1 cellular context compared by ENCODE assay signal in the genomic region with DNA sequence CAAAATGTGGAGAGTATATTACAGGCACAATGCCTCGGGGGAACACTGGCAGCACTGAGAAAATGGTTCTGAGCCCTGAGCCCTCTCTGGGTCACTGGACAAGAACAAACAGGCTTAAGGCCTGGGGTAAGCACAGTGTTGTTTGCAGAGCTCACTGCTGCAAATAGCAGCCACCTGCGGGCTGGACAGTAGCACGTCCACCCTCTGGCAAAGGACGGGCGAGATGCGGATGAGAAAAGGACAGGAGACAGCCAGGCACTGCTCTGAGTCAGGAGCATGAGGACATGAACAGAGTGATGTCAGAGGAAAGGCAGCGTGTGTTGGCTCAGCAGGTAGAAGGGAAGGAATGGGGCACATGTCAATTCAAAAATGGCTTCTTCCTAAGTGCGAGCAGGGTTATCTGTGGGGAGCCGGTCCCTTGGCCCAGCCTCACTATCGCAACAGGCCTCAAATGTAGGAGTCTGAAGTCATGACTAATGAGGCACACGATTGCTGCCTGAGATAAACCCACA.
A peak's percentile ranks its signal among the peaks of the same experiment; 100 is the strongest.
TF ChIP-seq lines count a peak whose summit lies in the region.

No MANE protein-coding gene starts in this region.

TF ChIP-seq in HepG2, 621 proteins besides CTCF, POLR2A, EP300 and RAD21 (continued from another document and continues in another):
- TF ChIP-seq, protein P1, sequence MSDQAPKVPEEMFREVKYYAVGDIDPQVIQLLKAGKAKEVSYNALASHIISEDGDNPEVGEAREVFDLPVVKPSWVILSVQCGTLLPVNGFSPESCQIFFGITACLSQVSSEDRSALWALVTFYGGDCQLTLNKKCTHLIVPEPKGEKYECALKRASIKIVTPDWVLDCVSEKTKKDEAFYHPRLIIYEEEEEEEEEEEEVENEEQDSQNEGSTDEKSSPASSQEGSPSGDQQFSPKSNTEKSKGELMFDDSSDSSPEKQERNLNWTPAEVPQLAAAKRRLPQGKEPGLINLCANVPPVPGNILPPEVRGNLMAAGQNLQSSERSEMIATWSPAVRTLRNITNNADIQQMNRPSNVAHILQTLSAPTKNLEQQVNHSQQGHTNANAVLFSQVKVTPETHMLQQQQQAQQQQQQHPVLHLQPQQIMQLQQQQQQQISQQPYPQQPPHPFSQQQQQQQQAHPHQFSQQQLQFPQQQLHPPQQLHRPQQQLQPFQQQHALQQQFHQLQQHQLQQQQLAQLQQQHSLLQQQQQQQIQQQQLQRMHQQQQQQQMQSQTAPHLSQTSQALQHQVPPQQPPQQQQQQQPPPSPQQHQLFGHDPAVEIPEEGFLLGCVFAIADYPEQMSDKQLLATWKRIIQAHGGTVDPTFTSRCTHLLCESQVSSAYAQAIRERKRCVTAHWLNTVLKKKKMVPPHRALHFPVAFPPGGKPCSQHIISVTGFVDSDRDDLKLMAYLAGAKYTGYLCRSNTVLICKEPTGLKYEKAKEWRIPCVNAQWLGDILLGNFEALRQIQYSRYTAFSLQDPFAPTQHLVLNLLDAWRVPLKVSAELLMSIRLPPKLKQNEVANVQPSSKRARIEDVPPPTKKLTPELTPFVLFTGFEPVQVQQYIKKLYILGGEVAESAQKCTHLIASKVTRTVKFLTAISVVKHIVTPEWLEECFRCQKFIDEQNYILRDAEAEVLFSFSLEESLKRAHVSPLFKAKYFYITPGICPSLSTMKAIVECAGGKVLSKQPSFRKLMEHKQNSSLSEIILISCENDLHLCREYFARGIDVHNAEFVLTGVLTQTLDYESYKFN (CRISPR knock-in tag; conservative IDR thresholded peaks at IDR 0.05) = peak; percentile 86
- TF ChIP-seq ZNF724P (CRISPR knock-in tag; IDR thresholded peaks at IDR 0.05; ENCODE audit: borderline replicate concordance) (peak; percentile 65; the same call in 1 of the 2 replicates), ZNF841 (CRISPR knock-in tag; IDR thresholded peaks at IDR 0.05; ENCODE audit: borderline replicate concordance) (no peak), AKAP8 (CRISPR knock-in tag; IDR thresholded peaks at IDR 0.05) (peak; percentile 83; the same call in 1 of the 2 replicates), HOXA7 (CRISPR knock-in tag; IDR thresholded peaks at IDR 0.05) (no peak), ZNF589 (CRISPR knock-in tag; conservative IDR thresholded peaks at IDR 0.05) (peak; percentile 76; the same call in 1 of the 2 replicates), ELF1 (CRISPR knock-in tag; IDR thresholded peaks at IDR 0.05) (peak; percentile 38; the same call in 1 of the 2 replicates), ZFX (CRISPR knock-in tag; IDR thresholded peaks at IDR 0.05; ENCODE audit: low read depth) (peak; percentile 87), SP4 (CRISPR knock-in tag; IDR thresholded peaks at IDR 0.05) (peak; percentile 59; the same call in 1 of the 2 replicates), SOX13 (IDR thresholded peaks at IDR 0.05) (no peak), SOX13 (CRISPR knock-in tag; conservative IDR thresholded peaks at IDR 0.05 in 1 of 2, IDR thresholded peaks at IDR 0.05 in 1 of 2) (peak in 1 of 2 experiments; percentile 84; a peak in 2 of 4 replicates), ISL2 (CRISPR knock-in tag; IDR thresholded peaks at IDR 0.05) (peak; percentile 60; the same call in 1 of the 2 replicates), MYC (CRISPR knock-in tag; IDR thresholded peaks at IDR 0.05; ENCODE audit: borderline replicate concordance) (peak; percentile 79), ZNF3 (CRISPR knock-in tag; IDR thresholded peaks at IDR 0.05) (no peak), ZNF629 (CRISPR knock-in tag; conservative IDR thresholded peaks at IDR 0.05) (0 out of 2 replicates have a peak, but pooled peaks have one; percentile 30), CEBPG (CRISPR knock-in tag; IDR thresholded peaks at IDR 0.05) (0 out of 2 replicates have a peak, but pooled peaks have one; percentile 58), MTA1 (CRISPR knock-in tag; IDR thresholded peaks at IDR 0.05; ENCODE audit: borderline replicate concordance) (peak; percentile 73; the same call in 1 of the 2 replicates), JUND (CRISPR knock-in tag; IDR thresholded peaks at IDR 0.05) (peak; percentile 58; the same call in 1 of the 2 replicates), MTA3 (CRISPR knock-in tag; IDR thresholded peaks at IDR 0.05) (no peak), ZNF253 (CRISPR knock-in tag; IDR thresholded peaks at IDR 0.05; ENCODE audit: borderline replicate concordance) (no peak), ZBTB42 (CRISPR knock-in tag; IDR thresholded peaks at IDR 0.05) (no peak), ZMAT3 (CRISPR knock-in tag; conservative IDR thresholded peaks at IDR 0.05) (peak; percentile 64; the same call in 1 of the 2 replicates), HNF4A (CRISPR knock-in tag; IDR thresholded peaks at IDR 0.05) (peak; percentile 40), SYNCRIP (IDR thresholded peaks at IDR 0.05; ENCODE audit: insufficient read depth, low read depth, low read length) (no peak), RFXAP (CRISPR knock-in tag; IDR thresholded peaks at IDR 0.05; ENCODE audit: borderline replicate concordance) (peak; percentile 63; the same call in 1 of the 2 replicates), HCFC1 (IDR thresholded peaks at IDR 0.05; ENCODE audit: low read depth, low read length) (no peak), ZNF557 (CRISPR knock-in tag; IDR thresholded peaks at IDR 0.05) (peak; percentile 74; the same call in 1 of the 2 replicates), PRPF4 (IDR thresholded peaks at IDR 0.05; ENCODE audit: low read depth, low read length, poor library complexity, severe bottlenecking) (no peak), PPARG (CRISPR knock-in tag; conservative IDR thresholded peaks at IDR 0.05) (peak; percentile 52; the same call in 1 of the 2 replicates)
- TF ChIP-seq, protein P2, sequence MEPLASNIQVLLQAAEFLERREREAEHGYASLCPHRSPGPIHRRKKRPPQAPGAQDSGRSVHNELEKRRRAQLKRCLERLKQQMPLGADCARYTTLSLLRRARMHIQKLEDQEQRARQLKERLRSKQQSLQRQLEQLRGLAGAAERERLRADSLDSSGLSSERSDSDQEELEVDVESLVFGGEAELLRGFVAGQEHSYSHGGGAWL (CRISPR knock-in tag; IDR thresholded peaks at IDR 0.05) = no peak; the same call in 1 of the 2 replicates
- TF ChIP-seq, protein P3, sequence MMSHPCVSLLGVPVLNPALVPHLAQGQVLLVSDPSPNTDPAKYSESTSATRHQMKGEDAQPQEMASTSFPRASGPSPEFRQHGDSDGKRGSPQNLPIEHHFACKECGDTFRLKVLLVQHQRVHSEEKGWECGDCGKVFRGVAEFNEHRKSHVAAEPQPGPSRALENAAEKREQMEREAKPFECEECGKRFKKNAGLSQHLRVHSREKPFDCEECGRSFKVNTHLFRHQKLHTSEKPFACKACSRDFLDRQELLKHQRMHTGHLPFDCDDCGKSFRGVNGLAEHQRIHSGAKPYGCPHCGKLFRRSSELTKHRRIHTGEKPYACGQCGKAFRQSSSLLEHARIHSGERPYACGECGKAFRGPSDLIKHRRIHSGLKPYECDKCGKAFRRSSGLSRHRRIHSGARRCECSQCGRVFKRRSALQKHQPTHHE (CRISPR knock-in tag; IDR thresholded peaks at IDR 0.05; ENCODE audit: borderline replicate concordance) = 0 out of 2 replicates have a peak, but pooled peaks have one; percentile 57
- TF ChIP-seq, protein P4, sequence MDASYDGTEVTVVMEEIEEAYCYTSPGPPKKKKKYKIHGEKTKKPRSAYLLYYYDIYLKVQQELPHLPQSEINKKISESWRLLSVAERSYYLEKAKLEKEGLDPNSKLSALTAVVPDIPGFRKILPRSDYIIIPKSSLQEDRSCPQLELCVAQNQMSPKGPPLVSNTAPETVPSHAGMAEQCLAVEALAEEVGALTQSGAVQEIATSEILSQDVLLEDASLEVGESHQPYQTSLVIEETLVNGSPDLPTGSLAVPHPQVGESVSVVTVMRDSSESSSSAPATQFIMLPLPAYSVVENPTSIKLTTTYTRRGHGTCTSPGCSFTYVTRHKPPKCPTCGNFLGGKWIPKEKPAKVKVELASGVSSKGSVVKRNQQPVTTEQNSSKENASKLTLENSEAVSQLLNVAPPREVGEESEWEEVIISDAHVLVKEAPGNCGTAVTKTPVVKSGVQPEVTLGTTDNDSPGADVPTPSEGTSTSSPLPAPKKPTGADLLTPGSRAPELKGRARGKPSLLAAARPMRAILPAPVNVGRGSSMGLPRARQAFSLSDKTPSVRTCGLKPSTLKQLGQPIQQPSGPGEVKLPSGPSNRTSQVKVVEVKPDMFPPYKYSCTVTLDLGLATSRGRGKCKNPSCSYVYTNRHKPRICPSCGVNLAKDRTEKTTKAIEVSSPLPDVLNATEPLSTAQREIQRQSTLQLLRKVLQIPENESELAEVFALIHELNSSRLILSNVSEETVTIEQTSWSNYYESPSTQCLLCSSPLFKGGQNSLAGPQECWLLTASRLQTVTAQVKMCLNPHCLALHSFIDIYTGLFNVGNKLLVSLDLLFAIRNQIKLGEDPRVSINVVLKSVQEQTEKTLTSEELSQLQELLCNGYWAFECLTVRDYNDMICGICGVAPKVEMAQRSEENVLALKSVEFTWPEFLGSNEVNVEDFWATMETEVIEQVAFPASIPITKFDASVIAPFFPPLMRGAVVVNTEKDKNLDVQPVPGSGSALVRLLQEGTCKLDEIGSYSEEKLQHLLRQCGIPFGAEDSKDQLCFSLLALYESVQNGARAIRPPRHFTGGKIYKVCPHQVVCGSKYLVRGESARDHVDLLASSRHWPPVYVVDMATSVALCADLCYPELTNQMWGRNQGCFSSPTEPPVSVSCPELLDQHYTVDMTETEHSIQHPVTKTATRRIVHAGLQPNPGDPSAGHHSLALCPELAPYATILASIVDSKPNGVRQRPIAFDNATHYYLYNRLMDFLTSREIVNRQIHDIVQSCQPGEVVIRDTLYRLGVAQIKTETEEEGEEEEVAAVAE (CRISPR knock-in tag; IDR thresholded peaks at IDR 0.05; ENCODE audit: borderline replicate concordance) = peak; percentile 57; the same call in 1 of the 2 replicates
- TF ChIP-seq, protein P5, sequence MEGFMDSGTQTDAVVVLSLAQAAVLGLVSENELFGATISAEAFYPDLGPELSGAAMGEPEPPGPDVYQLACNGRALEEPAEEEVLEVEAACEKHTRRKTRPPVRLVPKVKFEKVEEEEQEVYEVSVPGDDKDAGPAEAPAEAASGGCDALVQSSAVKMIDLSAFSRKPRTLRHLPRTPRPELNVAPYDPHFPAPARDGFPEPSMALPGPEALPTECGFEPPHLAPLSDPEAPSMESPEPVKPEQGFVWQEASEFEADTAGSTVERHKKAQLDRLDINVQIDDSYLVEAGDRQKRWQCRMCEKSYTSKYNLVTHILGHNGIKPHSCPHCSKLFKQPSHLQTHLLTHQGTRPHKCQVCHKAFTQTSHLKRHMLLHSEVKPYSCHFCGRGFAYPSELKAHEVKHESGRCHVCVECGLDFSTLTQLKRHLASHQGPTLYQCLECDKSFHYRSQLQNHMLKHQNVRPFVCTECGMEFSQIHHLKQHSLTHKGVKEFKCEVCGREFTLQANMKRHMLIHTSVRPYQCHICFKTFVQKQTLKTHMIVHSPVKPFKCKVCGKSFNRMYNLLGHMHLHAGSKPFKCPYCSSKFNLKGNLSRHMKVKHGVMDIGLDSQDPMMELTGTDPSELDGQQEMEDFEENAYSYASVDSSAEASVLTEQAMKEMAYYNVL (CRISPR knock-in tag; IDR thresholded peaks at IDR 0.05; ENCODE audit: borderline replicate concordance) = peak; percentile 61; the same call in 1 of the 2 replicates
- TF ChIP-seq, protein P6, sequence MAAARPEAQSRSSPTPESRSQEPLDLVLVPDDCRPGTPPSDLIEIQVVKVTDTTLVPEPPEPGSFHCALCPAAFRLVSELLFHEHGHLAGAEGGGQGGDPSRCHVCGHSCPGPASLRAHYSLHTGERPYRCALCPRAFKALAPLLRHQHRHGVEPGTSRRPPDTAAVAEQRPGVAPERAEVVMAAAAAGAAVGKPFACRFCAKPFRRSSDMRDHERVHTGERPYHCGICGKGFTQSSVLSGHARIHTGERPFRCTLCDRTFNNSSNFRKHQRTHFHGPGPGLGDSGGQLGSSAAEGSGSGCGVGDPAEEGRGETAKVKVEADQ (CRISPR knock-in tag; IDR thresholded peaks at IDR 0.05; ENCODE audit: borderline replicate concordance) = peak; percentile 70; the same call in 1 of the 2 replicates
- TF ChIP-seq, protein P7, sequence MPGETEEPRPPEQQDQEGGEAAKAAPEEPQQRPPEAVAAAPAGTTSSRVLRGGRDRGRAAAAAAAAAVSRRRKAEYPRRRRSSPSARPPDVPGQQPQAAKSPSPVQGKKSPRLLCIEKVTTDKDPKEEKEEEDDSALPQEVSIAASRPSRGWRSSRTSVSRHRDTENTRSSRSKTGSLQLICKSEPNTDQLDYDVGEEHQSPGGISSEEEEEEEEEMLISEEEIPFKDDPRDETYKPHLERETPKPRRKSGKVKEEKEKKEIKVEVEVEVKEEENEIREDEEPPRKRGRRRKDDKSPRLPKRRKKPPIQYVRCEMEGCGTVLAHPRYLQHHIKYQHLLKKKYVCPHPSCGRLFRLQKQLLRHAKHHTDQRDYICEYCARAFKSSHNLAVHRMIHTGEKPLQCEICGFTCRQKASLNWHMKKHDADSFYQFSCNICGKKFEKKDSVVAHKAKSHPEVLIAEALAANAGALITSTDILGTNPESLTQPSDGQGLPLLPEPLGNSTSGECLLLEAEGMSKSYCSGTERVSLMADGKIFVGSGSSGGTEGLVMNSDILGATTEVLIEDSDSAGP (CRISPR knock-in tag; IDR thresholded peaks at IDR 0.05; ENCODE audit: borderline replicate concordance) = peak; percentile 48
- TF ChIP-seq, protein P8, sequence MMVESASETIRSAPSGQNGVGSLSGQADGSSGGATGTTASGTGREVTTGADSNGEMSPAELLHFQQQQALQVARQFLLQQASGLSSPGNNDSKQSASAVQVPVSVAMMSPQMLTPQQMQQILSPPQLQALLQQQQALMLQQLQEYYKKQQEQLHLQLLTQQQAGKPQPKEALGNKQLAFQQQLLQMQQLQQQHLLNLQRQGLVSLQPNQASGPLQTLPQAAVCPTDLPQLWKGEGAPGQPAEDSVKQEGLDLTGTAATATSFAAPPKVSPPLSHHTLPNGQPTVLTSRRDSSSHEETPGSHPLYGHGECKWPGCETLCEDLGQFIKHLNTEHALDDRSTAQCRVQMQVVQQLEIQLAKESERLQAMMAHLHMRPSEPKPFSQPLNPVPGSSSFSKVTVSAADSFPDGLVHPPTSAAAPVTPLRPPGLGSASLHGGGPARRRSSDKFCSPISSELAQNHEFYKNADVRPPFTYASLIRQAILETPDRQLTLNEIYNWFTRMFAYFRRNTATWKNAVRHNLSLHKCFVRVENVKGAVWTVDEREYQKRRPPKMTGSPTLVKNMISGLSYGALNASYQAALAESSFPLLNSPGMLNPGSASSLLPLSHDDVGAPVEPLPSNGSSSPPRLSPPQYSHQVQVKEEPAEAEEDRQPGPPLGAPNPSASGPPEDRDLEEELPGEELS (CRISPR knock-in tag; IDR thresholded peaks at IDR 0.05) = peak; percentile 68; the same call in 1 of the 2 replicates
- TF ChIP-seq, protein P9, sequence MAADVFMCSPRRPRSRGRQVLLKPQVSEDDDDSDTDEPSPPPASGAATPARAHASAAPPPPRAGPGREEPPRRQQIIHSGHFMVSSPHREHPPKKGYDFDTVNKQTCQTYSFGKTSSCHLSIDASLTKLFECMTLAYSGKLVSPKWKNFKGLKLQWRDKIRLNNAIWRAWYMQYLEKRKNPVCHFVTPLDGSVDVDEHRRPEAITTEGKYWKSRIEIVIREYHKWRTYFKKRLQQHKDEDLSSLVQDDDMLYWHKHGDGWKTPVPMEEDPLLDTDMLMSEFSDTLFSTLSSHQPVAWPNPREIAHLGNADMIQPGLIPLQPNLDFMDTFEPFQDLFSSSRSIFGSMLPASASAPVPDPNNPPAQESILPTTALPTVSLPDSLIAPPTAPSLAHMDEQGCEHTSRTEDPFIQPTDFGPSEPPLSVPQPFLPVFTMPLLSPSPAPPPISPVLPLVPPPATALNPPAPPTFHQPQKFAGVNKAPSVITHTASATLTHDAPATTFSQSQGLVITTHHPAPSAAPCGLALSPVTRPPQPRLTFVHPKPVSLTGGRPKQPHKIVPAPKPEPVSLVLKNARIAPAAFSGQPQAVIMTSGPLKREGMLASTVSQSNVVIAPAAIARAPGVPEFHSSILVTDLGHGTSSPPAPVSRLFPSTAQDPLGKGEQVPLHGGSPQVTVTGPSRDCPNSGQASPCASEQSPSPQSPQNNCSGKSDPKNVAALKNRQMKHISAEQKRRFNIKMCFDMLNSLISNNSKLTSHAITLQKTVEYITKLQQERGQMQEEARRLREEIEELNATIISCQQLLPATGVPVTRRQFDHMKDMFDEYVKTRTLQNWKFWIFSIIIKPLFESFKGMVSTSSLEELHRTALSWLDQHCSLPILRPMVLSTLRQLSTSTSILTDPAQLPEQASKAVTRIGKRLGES (CRISPR knock-in tag; IDR thresholded peaks at IDR 0.05; ENCODE audit: borderline replicate concordance) = no peak
